ENCODE assay signal across 2 cellular contexts in the genomic region with DNA sequence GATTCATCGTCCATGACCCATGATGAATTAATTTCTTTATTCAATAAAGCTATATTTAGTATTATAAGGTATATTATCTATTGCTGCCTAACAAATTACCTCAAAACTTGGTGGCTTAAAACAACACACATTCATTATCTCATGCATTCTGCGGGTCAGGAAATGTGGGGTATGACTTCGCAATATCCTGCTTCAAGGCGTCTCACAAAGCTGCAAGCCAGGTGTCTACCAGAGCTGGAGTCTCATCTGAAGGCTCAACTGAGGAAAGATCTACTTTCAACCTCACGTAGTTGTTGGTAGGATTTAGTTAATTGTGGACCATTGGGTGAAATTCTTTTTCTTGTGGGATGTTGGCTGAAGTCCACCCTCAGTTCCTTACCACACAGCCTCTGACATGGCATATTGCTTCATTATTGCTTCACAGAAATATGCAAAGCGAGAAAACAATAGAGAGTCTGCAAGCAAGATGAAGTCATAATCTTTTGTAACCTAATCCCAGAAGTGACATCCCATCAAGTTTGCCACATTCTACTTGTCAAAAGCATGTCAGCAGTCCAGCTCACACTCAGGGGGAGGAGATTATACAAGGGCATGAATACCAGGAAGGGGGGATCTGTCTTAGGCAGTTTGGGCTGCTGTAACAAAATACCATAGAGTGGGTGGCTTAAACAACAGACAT.
TF ChIP-seq lines count a peak whose summit lies in the region.

No MANE protein-coding gene starts in this region.

TF ChIP-seq in Ishikawa, 13 proteins besides CTCF, POLR2A, EP300 and RAD21:
- TF ChIP-seq, protein P1, sequence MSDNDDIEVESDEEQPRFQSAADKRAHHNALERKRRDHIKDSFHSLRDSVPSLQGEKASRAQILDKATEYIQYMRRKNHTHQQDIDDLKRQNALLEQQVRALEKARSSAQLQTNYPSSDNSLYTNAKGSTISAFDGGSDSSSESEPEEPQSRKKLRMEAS (IDR thresholded peaks at IDR 0.05): no peak
- peak; percentile 68; the same call in 1 of the 2 replicates for TF ChIP-seq CEBPB (IDR thresholded peaks at IDR 0.05)
TF ChIP-seq in Ishikawa: peak in this region for 1.

TF ChIP-seq in HepG2, 621 proteins besides CTCF, POLR2A, EP300 and RAD21:
- TF ChIP-seq, protein P2, sequence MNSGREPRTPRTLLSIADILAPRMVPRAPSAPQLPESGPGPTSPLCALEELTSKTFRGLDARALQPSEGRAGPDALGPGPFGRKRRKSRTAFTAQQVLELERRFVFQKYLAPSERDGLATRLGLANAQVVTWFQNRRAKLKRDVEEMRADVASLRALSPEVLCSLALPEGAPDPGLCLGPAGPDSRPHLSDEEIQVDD (CRISPR knock-in tag; IDR thresholded peaks at IDR 0.05; ENCODE audit: borderline replicate concordance): no peak
- TF ChIP-seq HDAC1 (CRISPR knock-in tag; IDR thresholded peaks at IDR 0.05) (no peak), ZBTB21 (CRISPR knock-in tag; IDR thresholded peaks at IDR 0.05) (peak; percentile 68; the same call in 1 of the 2 replicates), EEA1 (CRISPR knock-in tag; IDR thresholded peaks at IDR 0.05; ENCODE audit: borderline replicate concordance) (no peak), ZBTB20 (CRISPR knock-in tag; IDR thresholded peaks at IDR 0.05; ENCODE audit: borderline replicate concordance, low read depth) (no peak), RFX3 (CRISPR knock-in tag; IDR thresholded peaks at IDR 0.05) (no peak), ZNF788 (CRISPR knock-in tag; IDR thresholded peaks at IDR 0.05; ENCODE audit: borderline replicate concordance) (no peak), NR3C1 (CRISPR knock-in tag; IDR thresholded peaks at IDR 0.05) (no peak), KLF13 (CRISPR knock-in tag; IDR thresholded peaks at IDR 0.05) (no peak), STAT5B (CRISPR knock-in tag; IDR thresholded peaks at IDR 0.05) (no peak), CEBPB (IDR thresholded peaks at IDR 0.05; ENCODE audit: borderline replicate concordance, low read depth, low read length) (peak; percentile 76), ERF (CRISPR knock-in tag; IDR thresholded peaks at IDR 0.05) (no peak), SOX13 (IDR thresholded peaks at IDR 0.05) (no peak), SOX13 (CRISPR knock-in tag; conservative IDR thresholded peaks at IDR 0.05 in 1 of 2, IDR thresholded peaks at IDR 0.05 in 1 of 2) (peak in 1 of 2 experiments; percentile 46; a peak in 1 of 4 replicates), ZNF12 (CRISPR knock-in tag; IDR thresholded peaks at IDR 0.05) (peak; percentile 94), FOSL2 (CRISPR knock-in tag; IDR thresholded peaks at IDR 0.05) (no peak), NFIC (IDR thresholded peaks at IDR 0.05; ENCODE audit: low read length) (no peak), TBX3 (IDR thresholded peaks at IDR 0.05; ENCODE audit: borderline replicate concordance) (no peak), TCF7 (IDR thresholded peaks at IDR 0.05; ENCODE audit: low read depth) (no peak), ZNF468 (CRISPR knock-in tag; IDR thresholded peaks at IDR 0.05) (no peak), CHCHD3 (CRISPR knock-in tag; IDR thresholded peaks at IDR 0.05) (no peak), AKAP8 (CRISPR knock-in tag; IDR thresholded peaks at IDR 0.05) (no peak), GATAD1 (CRISPR knock-in tag; IDR thresholded peaks at IDR 0.05) (no peak), ZFP82 (CRISPR knock-in tag; IDR thresholded peaks at IDR 0.05; ENCODE audit: borderline replicate concordance) (no peak), FLYWCH1 (CRISPR knock-in tag; IDR thresholded peaks at IDR 0.05) (no peak), MZF1 (CRISPR knock-in tag; IDR thresholded peaks at IDR 0.05; ENCODE audit: borderline replicate concordance) (no peak), HOXA9 (CRISPR knock-in tag; IDR thresholded peaks at IDR 0.05; ENCODE audit: borderline replicate concordance) (no peak), TCF7L2 (IDR thresholded peaks at IDR 0.05; ENCODE audit: low read depth, low read length) (no peak)
- TF ChIP-seq, protein P3, sequence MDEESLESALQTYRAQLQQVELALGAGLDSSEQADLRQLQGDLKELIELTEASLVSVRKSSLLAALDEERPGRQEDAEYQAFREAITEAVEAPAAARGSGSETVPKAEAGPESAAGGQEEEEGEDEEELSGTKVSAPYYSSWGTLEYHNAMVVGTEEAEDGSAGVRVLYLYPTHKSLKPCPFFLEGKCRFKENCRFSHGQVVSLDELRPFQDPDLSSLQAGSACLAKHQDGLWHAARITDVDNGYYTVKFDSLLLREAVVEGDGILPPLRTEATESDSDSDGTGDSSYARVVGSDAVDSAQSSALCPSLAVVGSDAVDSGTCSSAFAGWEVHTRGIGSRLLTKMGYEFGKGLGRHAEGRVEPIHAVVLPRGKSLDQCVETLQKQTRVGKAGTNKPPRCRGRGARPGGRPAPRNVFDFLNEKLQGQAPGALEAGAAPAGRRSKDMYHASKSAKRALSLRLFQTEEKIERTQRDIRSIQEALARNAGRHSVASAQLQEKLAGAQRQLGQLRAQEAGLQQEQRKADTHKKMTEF (CRISPR knock-in tag; IDR thresholded peaks at IDR 0.05): no peak
- TF ChIP-seq, protein P4, sequence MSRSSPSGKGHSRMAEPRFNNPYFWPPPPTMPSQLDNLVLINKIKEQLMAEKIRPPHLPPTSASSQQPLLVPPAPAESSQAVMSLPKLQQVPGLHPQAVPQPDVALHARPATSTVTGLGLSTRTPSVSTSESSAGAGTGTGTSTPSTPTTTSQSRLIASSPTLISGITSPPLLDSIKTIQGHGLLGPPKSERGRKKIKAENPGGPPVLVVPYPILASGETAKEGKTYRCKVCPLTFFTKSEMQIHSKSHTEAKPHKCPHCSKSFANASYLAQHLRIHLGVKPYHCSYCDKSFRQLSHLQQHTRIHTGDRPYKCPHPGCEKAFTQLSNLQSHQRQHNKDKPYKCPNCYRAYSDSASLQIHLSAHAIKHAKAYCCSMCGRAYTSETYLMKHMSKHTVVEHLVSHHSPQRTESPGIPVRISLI (CRISPR knock-in tag; IDR thresholded peaks at IDR 0.05; ENCODE audit: borderline replicate concordance): no peak
- TF ChIP-seq, protein P5, sequence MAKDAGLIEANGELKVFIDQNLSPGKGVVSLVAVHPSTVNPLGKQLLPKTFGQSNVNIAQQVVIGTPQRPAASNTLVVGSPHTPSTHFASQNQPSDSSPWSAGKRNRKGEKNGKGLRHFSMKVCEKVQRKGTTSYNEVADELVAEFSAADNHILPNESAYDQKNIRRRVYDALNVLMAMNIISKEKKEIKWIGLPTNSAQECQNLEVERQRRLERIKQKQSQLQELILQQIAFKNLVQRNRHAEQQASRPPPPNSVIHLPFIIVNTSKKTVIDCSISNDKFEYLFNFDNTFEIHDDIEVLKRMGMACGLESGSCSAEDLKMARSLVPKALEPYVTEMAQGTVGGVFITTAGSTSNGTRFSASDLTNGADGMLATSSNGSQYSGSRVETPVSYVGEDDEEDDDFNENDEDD (CRISPR knock-in tag; IDR thresholded peaks at IDR 0.05; ENCODE audit: borderline replicate concordance): no peak
- TF ChIP-seq, protein P6, sequence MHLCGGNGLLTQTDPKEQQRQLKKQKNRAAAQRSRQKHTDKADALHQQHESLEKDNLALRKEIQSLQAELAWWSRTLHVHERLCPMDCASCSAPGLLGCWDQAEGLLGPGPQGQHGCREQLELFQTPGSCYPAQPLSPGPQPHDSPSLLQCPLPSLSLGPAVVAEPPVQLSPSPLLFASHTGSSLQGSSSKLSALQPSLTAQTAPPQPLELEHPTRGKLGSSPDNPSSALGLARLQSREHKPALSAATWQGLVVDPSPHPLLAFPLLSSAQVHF (CRISPR knock-in tag; IDR thresholded peaks at IDR 0.05): no peak
- TF ChIP-seq, protein P7, sequence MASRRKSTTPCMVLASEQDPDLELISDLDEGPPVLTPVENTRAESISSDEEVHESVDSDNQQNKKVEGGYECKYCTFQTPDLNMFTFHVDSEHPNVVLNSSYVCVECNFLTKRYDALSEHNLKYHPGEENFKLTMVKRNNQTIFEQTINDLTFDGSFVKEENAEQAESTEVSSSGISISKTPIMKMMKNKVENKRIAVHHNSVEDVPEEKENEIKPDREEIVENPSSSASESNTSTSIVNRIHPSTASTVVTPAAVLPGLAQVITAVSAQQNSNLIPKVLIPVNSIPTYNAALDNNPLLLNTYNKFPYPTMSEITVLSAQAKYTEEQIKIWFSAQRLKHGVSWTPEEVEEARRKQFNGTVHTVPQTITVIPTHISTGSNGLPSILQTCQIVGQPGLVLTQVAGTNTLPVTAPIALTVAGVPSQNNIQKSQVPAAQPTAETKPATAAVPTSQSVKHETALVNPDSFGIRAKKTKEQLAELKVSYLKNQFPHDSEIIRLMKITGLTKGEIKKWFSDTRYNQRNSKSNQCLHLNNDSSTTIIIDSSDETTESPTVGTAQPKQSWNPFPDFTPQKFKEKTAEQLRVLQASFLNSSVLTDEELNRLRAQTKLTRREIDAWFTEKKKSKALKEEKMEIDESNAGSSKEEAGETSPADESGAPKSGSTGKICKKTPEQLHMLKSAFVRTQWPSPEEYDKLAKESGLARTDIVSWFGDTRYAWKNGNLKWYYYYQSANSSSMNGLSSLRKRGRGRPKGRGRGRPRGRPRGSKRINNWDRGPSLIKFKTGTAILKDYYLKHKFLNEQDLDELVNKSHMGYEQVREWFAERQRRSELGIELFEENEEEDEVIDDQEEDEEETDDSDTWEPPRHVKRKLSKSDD (CRISPR knock-in tag; IDR thresholded peaks at IDR 0.05; ENCODE audit: low read depth): no peak
- TF ChIP-seq, protein P8, sequence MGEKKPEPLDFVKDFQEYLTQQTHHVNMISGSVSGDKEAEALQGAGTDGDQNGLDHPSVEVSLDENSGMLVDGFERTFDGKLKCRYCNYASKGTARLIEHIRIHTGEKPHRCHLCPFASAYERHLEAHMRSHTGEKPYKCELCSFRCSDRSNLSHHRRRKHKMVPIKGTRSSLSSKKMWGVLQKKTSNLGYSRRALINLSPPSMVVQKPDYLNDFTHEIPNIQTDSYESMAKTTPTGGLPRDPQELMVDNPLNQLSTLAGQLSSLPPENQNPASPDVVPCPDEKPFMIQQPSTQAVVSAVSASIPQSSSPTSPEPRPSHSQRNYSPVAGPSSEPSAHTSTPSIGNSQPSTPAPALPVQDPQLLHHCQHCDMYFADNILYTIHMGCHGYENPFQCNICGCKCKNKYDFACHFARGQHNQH (CRISPR knock-in tag; IDR thresholded peaks at IDR 0.05): no peak
- TF ChIP-seq, protein P9, sequence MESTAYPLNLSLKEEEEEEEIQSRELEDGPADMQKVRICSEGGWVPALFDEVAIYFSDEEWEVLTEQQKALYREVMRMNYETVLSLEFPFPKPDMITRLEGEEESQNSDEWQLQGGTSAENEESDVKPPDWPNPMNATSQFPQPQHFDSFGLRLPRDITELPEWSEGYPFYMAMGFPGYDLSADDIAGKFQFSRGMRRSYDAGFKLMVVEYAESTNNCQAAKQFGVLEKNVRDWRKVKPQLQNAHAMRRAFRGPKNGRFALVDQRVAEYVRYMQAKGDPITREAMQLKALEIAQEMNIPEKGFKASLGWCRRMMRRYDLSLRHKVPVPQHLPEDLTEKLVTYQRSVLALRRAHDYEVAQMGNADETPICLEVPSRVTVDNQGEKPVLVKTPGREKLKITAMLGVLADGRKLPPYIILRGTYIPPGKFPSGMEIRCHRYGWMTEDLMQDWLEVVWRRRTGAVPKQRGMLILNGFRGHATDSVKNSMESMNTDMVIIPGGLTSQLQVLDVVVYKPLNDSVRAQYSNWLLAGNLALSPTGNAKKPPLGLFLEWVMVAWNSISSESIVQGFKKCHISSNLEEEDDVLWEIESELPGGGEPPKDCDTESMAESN (CRISPR knock-in tag; conservative IDR thresholded peaks at IDR 0.05): no peak
- TF ChIP-seq, protein P10, sequence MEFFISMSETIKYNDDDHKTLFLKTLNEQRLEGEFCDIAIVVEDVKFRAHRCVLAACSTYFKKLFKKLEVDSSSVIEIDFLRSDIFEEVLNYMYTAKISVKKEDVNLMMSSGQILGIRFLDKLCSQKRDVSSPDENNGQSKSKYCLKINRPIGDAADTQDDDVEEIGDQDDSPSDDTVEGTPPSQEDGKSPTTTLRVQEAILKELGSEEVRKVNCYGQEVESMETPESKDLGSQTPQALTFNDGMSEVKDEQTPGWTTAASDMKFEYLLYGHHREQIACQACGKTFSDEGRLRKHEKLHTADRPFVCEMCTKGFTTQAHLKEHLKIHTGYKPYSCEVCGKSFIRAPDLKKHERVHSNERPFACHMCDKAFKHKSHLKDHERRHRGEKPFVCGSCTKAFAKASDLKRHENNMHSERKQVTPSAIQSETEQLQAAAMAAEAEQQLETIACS (CRISPR knock-in tag; IDR thresholded peaks at IDR 0.05): no peak
